In genomic region chrX:42538405-42538804, GRCh38 we compare ENCODE assay signal across 19 cellular contexts.
"Had no signal": no experiment of that assay in that cellular context is flagged by ENCODE, and none has a peak within 500 bp of the region (broad histone marks: within the 10 kb centered on the region; RNA-seq: fewer than 3 reads in every experiment).

No MANE protein-coding gene starts in this region.

- DNase-seq: activated B cell treated with CpG ODN at 0.5 μM for 24 hours; activated CD4-positive, alpha-beta T cell treated with anti-CD3 and anti-CD28 coated beads, Interleukin-2, amount 50 U/mL, for 1 hour; activated effector memory CD4-positive, alpha-beta T cell treated with Interleukin-2 at 50 U/mL for 16 hours; activated T-cell treated with anti-CD3 and anti-CD28 coated beads, Interleukin-2, amount 50 U/mL, for 1 hour; effector memory CD4-positive, alpha-beta T cell; heart left ventricle; left lung; mesenchymal stem cell; natural killer cell; retina; stimulated activated CD4-positive, alpha-beta T cell treated with anti-CD3 and anti-CD28 coated beads, Interleukin-2, amount 100 ng/mL, for 48 hours; stimulated activated naive B cell treated with anti-CD40 and anti-IgM and Interleukin-4, amounts not matched to agents 10 μg/mL and 1 μg/mL and 100 μg/mL, for 72 hours; substantia nigra; uterus had no signal

- H3K4me1 Mint-ChIP-seq: activated B cell treated with CpG ODN at 0.5 μM for 24 hours, brain had no signal

- H3K27me3 ChIP-seq: left lung, neutrophil, tibial nerve, uterus had no signal

- H3K4me1 ChIP-seq: heart left ventricle, left lung, tibial nerve, uterus had no signal

- H3K9me3 ChIP-seq: heart left ventricle, left lung, neutrophil, tibial nerve, uterus had no signal

- H3K4me3 ChIP-seq: heart left ventricle, left lung, tibial nerve, uterus had no signal

- ATAC-seq: activated naive CD4-positive, alpha-beta T cell treated with anti-CD3 and anti-CD28 coated beads, Interleukin-2, amount 50 U/mL, for 72 hours; heart left ventricle; left lung; natural killer cell; stimulated activated naive B cell treated with anti-CD40 and anti-IgM and Interleukin-4, amounts not matched to agents 10 μg/mL and 1 μg/mL and 100 μg/mL, for 72 hours had no signal

- H3K9me3 Mint-ChIP-seq: activated B cell treated with CpG ODN at 0.5 μM for 24 hours; activated naive CD4-positive, alpha-beta T cell treated with anti-CD3 and anti-CD28 coated beads, Interleukin-2, amount 50 U/mL, for 72 hours; dendritic cell treated with granulocyte-macrophage colony-stimulating factor and Interleukin-4, amounts not matched to agents 40 ng/mL and 50 ng/mL, for 4 days; natural killer cell; stimulated activated naive B cell treated with anti-CD40 and anti-IgM and Interleukin-4, amounts not matched to agents 10 μg/mL and 1 μg/mL and 100 μg/mL, for 72 hours had no signal

- H3K36me3 Mint-ChIP-seq: activated naive CD4-positive, alpha-beta T cell treated with anti-CD3 and anti-CD28 coated beads, Interleukin-2, amount 50 U/mL, for 72 hours; brain; natural killer cell; stimulated activated naive B cell treated with anti-CD40 and anti-IgM and Interleukin-4, amounts not matched to agents 10 μg/mL and 1 μg/mL and 100 μg/mL, for 72 hours had no signal

- H3K4me3 Mint-ChIP-seq: activated B cell treated with CpG ODN at 0.5 μM for 24 hours; brain; dendritic cell treated with granulocyte-macrophage colony-stimulating factor and Interleukin-4, amounts not matched to agents 40 ng/mL and 50 ng/mL, for 4 days; natural killer cell; stimulated activated naive B cell treated with anti-CD40 and anti-IgM and Interleukin-4, amounts not matched to agents 10 μg/mL and 1 μg/mL and 100 μg/mL, for 72 hours had no signal

- H3K27me3 Mint-ChIP-seq: activated B cell treated with CpG ODN at 0.5 μM for 24 hours; dendritic cell treated with granulocyte-macrophage colony-stimulating factor and Interleukin-4, amounts not matched to agents 40 ng/mL and 50 ng/mL, for 4 days had no signal

- H3K36me3 ChIP-seq: heart left ventricle, left lung, neutrophil, tibial nerve, uterus had no signal

- H3K27ac Mint-ChIP-seq: activated B cell treated with CpG ODN at 0.5 μM for 24 hours; activated naive CD4-positive, alpha-beta T cell treated with anti-CD3 and anti-CD28 coated beads, Interleukin-2, amount 50 U/mL, for 72 hours; brain; dendritic cell treated with granulocyte-macrophage colony-stimulating factor and Interleukin-4, amounts not matched to agents 40 ng/mL and 50 ng/mL, for 4 days; natural killer cell; stimulated activated naive B cell treated with anti-CD40 and anti-IgM and Interleukin-4, amounts not matched to agents 10 μg/mL and 1 μg/mL and 100 μg/mL, for 72 hours had no signal
